In the genomic region with DNA sequence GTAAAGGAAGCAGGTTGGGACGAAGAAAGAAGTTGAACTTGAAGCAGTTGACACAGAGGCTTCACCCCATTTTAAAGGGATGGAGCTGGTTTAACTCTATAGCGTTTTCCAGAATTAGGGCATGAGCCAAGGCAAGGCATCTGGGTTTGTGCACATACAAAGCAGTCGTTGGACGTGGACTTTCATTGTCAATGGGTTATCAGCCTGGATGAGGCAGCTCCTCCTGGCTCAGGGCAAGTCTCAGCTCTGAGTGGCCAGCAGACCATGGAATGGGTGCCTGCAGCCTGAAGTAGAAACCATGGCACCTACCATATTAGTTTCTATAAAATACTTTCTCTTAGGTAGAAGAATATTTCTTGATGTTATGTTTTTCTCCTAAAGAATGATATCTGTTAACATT, we compare ENCODE assay signal across 26 cellular contexts.
"Had no signal": no experiment of that assay in that cellular context is flagged by ENCODE, and none has a peak within 500 bp of the region (broad histone marks: within the 10 kb centered on the region; RNA-seq: fewer than 3 reads in every experiment).

No MANE protein-coding gene starts in this region.

- H3K4me3 ChIP-seq: colonic mucosa, coronary artery, dorsolateral prefrontal cortex, esophagus muscularis mucosa, esophagus squamous epithelium, gastrocnemius medialis, gastroesophageal sphincter, heart left ventricle, heart right ventricle, hepatocyte had no signal

- H3K9me3 ChIP-seq: colonic mucosa, esophagus muscularis mucosa, esophagus squamous epithelium, gastrocnemius medialis, gastroesophageal sphincter, heart left ventricle, heart right ventricle had no signal

- H3K27ac Mint-ChIP-seq: dendritic cell treated with granulocyte-macrophage colony-stimulating factor and Interleukin-4, amounts not matched to agents 40 ng/mL and 50 ng/mL, for 4 days; effector memory CD8-positive, alpha-beta T cell; endodermal cell had no signal

- H3K4me3 Mint-ChIP-seq: dendritic cell treated with granulocyte-macrophage colony-stimulating factor and Interleukin-4, amounts not matched to agents 40 ng/mL and 50 ng/mL, for 4 days; effector memory CD8-positive, alpha-beta T cell; endodermal cell had no signal

- H3K79me2 ChIP-seq: hepatocyte had no signal

- DNase-seq: colonic mucosa; cortex of kidney; dermis blood vessel endothelial cell; dorsolateral prefrontal cortex; effector CD4-positive, alpha-beta T cell; effector CD8-positive, alpha-beta T cell; effector memory CD4-positive, alpha-beta T cell; effector memory CD8-positive, alpha-beta T cell; endodermal cell; erythroblast; esophagus squamous epithelium; foreskin fibroblast; foreskin keratinocyte; foreskin melanocyte; gastrocnemius medialis; glutamatergic neuron; head of caudate nucleus; heart left ventricle; heart right ventricle had no signal

- H3K27me3 ChIP-seq: colonic mucosa, esophagus muscularis mucosa, esophagus squamous epithelium, foreskin keratinocyte, gastrocnemius medialis, gastroesophageal sphincter, heart left ventricle, hepatocyte had no signal

- H2AFZ ChIP-seq: hepatocyte had no signal

- H3K4me1 ChIP-seq: colonic mucosa, esophagus muscularis mucosa, esophagus squamous epithelium, gastrocnemius medialis, gastroesophageal sphincter, heart left ventricle, heart right ventricle had no signal

- H3K27ac ChIP-seq: colonic mucosa, coronary artery, dorsolateral prefrontal cortex, epithelial cell of prostate, esophagus muscularis mucosa, esophagus squamous epithelium, foreskin keratinocyte, gastrocnemius medialis, gastroesophageal sphincter, heart left ventricle, heart right ventricle, hepatocyte had no signal

- H3K36me3 ChIP-seq: colonic mucosa, esophagus muscularis mucosa, esophagus squamous epithelium, gastrocnemius medialis, gastroesophageal sphincter, heart left ventricle, heart right ventricle had no signal

- ATAC-seq: effector memory CD8-positive, alpha-beta T cell; esophagus mucosa; foreskin keratinocyte; gastrocnemius medialis; gastroesophageal sphincter; heart left ventricle; heart right ventricle had no signal

- H3K27me3 Mint-ChIP-seq: dendritic cell treated with granulocyte-macrophage colony-stimulating factor and Interleukin-4, amounts not matched to agents 40 ng/mL and 50 ng/mL, for 4 days; effector memory CD8-positive, alpha-beta T cell had no signal

- H3K4me2 ChIP-seq: hepatocyte had no signal

- H3K9me3 Mint-ChIP-seq: dendritic cell treated with granulocyte-macrophage colony-stimulating factor and Interleukin-4, amounts not matched to agents 40 ng/mL and 50 ng/mL, for 4 days; endodermal cell had no signal
